ENCODE assay signal across 9 cellular contexts in genomic region chr17:9238340-9239259, GRCh38.
DNase-seq lines count a peak whose midpoint lies in the region; ATAC-seq lines count a peak whose summit lies in the region.
"Had no signal": no experiment of that assay in that cellular context is flagged by ENCODE, and none has a peak within 500 bp of the region (broad histone marks: within the 10 kb centered on the region; RNA-seq: fewer than 3 reads in every experiment).

No MANE protein-coding gene starts in this region.

- H3K4me1 Mint-ChIP-seq in T-helper 1 cell treated with Interleukin-12 subunit alpha and Interleukin-12 subunit beta and Interleukin-4 antibody, amounts not matched to agents 30 μg/mL and 1 μg/mL, for 36 hours (ENCODE audit: low read depth) = peaks cover 9% of the 10 kb centered on the region
- H3K4me1 Mint-ChIP-seq in activated T-helper 17 cell treated with anti-CD3 and anti-CD28 coated beads, Interleukin-2, amount 50 U/mL, for 72 hours = peaks cover 9% of the 10 kb centered on the region
- peaks cover 29% of the 10 kb centered on the region for H3K4me1 Mint-ChIP-seq in stimulated activated naive CD8-positive, alpha-beta T cell treated with anti-CD3 and anti-CD28 coated beads, Interleukin-15, amount 100 ng/mL, for 72 hours

- DNase-seq in T-helper 1 cell (no peak), islet precursor cell (peak; percentile 49), NCI-H2171 treated with DMSO at 0.1 percent for 48 hours (lab: John Stamatoyannopoulos, UW) (no peak), NCI-H1092 treated with DMSO at 0.1 percent for 48 hours (lab: John Stamatoyannopoulos, UW) (no peak), DMS 273 (lab: John Stamatoyannopoulos, UW; ENCODE audit: unreplicated experiment) (no peak)
- DNase-seq in stimulated activated naive CD8-positive, alpha-beta T cell treated with anti-CD3 and anti-CD28 coated beads, Interleukin-15, amount 100 ng/mL, for 72 hours = no peak
- DNase-seq: 8988T had no signal

- H3K27ac Mint-ChIP-seq in T-helper 1 cell treated with Interleukin-12 subunit alpha and Interleukin-12 subunit beta and Interleukin-4 antibody, amounts not matched to agents 30 μg/mL and 1 μg/mL, for 36 hours = peak overlapping the region; percentile 10
- H3K27ac Mint-ChIP-seq in activated T-helper 17 cell treated with anti-CD3 and anti-CD28 coated beads, Interleukin-2, amount 50 U/mL, for 72 hours = peak overlapping the region; percentile 62
- H3K27ac Mint-ChIP-seq in stimulated activated naive CD8-positive, alpha-beta T cell treated with anti-CD3 and anti-CD28 coated beads, Interleukin-15, amount 100 ng/mL, for 72 hours = peak overlapping the region in 1 of 2 donors; percentile 2

- H3K4me3 Mint-ChIP-seq in T-helper 1 cell treated with Interleukin-12 subunit alpha and Interleukin-12 subunit beta and Interleukin-4 antibody, amounts not matched to agents 30 μg/mL and 1 μg/mL, for 36 hours = peak overlapping the region; percentile 29
- peak overlapping the region; percentile 82 for H3K4me3 Mint-ChIP-seq in activated T-helper 17 cell treated with anti-CD3 and anti-CD28 coated beads, Interleukin-2, amount 50 U/mL, for 72 hours
- H3K4me3 Mint-ChIP-seq in stimulated activated naive CD8-positive, alpha-beta T cell treated with anti-CD3 and anti-CD28 coated beads, Interleukin-15, amount 100 ng/mL, for 72 hours = peak overlapping the region; percentile 81 to 86

- no peaks in the 10 kb centered on the region for H3K9me3 Mint-ChIP-seq in T-helper 1 cell treated with Interleukin-12 subunit alpha and Interleukin-12 subunit beta and Interleukin-4 antibody, amounts not matched to agents 30 μg/mL and 1 μg/mL, for 36 hours
- no peaks in the 10 kb centered on the region for H3K9me3 Mint-ChIP-seq in activated T-helper 17 cell treated with anti-CD3 and anti-CD28 coated beads, Interleukin-2, amount 50 U/mL, for 72 hours
- no peaks in the 10 kb centered on the region for H3K9me3 Mint-ChIP-seq in stimulated activated naive CD8-positive, alpha-beta T cell treated with anti-CD3 and anti-CD28 coated beads, Interleukin-15, amount 100 ng/mL, for 72 hours

- H3K36me3 Mint-ChIP-seq in T-helper 1 cell treated with Interleukin-12 subunit alpha and Interleukin-12 subunit beta and Interleukin-4 antibody, amounts not matched to agents 30 μg/mL and 1 μg/mL, for 36 hours (ENCODE audit: low read depth) = no peaks in the 10 kb centered on the region
- H3K36me3 Mint-ChIP-seq in activated T-helper 17 cell treated with anti-CD3 and anti-CD28 coated beads, Interleukin-2, amount 50 U/mL, for 72 hours (ENCODE audit: low read depth) = no peaks in the 10 kb centered on the region

- no peaks in the 10 kb centered on the region for H3K27me3 Mint-ChIP-seq in T-helper 1 cell treated with Interleukin-12 subunit alpha and Interleukin-12 subunit beta and Interleukin-4 antibody, amounts not matched to agents 30 μg/mL and 1 μg/mL, for 36 hours (ENCODE audit: low read depth)
- no peaks in the 10 kb centered on the region for H3K27me3 Mint-ChIP-seq in activated T-helper 17 cell treated with anti-CD3 and anti-CD28 coated beads, Interleukin-2, amount 50 U/mL, for 72 hours
- H3K27me3 Mint-ChIP-seq in stimulated activated naive CD8-positive, alpha-beta T cell treated with anti-CD3 and anti-CD28 coated beads, Interleukin-15, amount 100 ng/mL, for 72 hours = peaks cover 15% of the 10 kb centered on the region

- ATAC-seq in activated T-helper 17 cell treated with anti-CD3 and anti-CD28 coated beads, Interleukin-2, amount 50 U/mL, for 72 hours (replicated peaks) = no peak
- ATAC-seq in stimulated activated naive CD8-positive, alpha-beta T cell treated with anti-CD3 and anti-CD28 coated beads, Interleukin-15, amount 100 ng/mL, for 72 hours = no peak

Comparison
In these comparisons a context has a peak if more than half of its experiments do, and no peak if none do; other contexts are left out.
1. H3K4me3 Mint-ChIP-seq: peak in every context shown above with its lines; median percentile 84 in stimulated activated naive CD8-positive, alpha-beta T cell treated with anti-CD3 and anti-CD28 coated beads, Interleukin-15, amount 100 ng/mL, for 72 hours; 82 in activated T-helper 17 cell treated with anti-CD3 and anti-CD28 coated beads, Interleukin-2, amount 50 U/mL, for 72 hours; 29 in T-helper 1 cell treated with Interleukin-12 subunit alpha and Interleukin-12 subunit beta and Interleukin-4 antibody, amounts not matched to agents 30 μg/mL and 1 μg/mL, for 36 hours.